Comparison of ENCODE assay signal across 20 cellular contexts in the genomic region with DNA sequence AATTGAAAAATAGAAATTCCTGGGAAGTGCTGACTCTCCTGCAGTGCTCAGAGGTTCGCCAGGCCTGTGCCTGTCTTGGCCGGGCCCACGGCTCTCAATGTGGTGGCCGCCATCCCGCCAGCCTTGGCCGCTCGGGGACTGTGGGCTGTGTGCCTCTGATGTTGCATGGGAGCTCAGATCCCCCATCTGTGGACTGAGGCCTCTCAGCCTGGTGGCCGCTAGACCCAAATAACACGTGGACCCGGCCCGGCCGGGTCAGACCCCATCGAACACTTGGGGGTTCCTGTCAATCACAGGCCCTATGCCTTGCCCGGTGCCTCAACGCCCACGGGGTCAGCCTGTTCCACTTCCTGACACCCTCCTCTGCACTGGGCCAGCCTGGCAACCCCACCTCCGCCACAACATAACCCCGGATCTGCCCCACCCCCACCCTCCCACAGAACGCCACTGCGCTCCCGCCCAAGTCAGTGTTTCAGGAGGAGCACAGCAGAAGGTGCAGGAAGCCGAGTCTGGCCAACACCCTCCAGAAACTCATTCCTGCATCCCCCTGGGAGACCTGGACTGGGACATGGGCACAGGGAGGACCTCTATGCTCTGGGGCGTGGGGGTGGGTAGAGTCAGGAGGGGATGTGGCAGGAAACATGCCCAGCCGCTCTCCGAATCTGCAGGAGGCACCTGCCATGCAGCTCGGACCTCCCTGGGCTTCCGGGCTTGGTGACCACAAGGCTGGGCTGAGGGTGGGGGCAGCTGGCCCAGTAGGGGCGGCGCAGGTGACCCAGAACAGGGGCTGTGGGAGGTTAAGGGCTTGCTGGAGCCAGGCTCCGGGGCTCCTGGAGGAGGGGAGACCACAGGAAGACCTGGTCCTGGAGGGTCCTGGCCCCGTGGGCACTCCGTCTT.
DNase-seq lines count a peak whose midpoint lies in the region; ATAC-seq and TF ChIP-seq lines count a peak whose summit lies in the region.
"Had no signal": no experiment of that assay in that cellular context is flagged by ENCODE, and none has a peak within 500 bp of the region (broad histone marks: within the 10 kb centered on the region; RNA-seq: fewer than 3 reads in every experiment).

No MANE protein-coding gene starts in this region.

- H3K4me1 Mint-ChIP-seq in natural killer cell treated with Interleukin-12 subunit alpha and Interleukin-12 subunit beta and Interleukin-15 and Interleukin-18, amount 100 ng/mL, for 72 hours (ENCODE audit: low read depth in 2 of 2), result peaks cover 2 to 4% of the 10 kb centered on the region in 2 donors
- H3K4me1 Mint-ChIP-seq in natural killer cell, result peaks cover 5 to 7% of the 10 kb centered on the region in 2 donors

- no peaks in the 10 kb centered on the region for H3K79me2 ChIP-seq in parathyroid adenoma

- no peak overlapping the region for H3K4me3 Mint-ChIP-seq in natural killer cell treated with Interleukin-12 subunit alpha and Interleukin-12 subunit beta and Interleukin-15 and Interleukin-18, amount 100 ng/mL, for 72 hours
- H3K4me3 Mint-ChIP-seq in natural killer cell, result no peak overlapping the region

- no peak for ATAC-seq in natural killer cell treated with Interleukin-12 subunit alpha and Interleukin-12 subunit beta and Interleukin-15 and Interleukin-18, amount 100 ng/mL, for 72 hours
- no peak for ATAC-seq in natural killer cell
- ATAC-seq: K562 had no signal

- intact Hi-C loops in natural killer cell (cut with micrococcal nuclease), result no loop called here

- peaks cover 0 to 7% of the 10 kb centered on the region in 2 donors for H3K27me3 Mint-ChIP-seq in natural killer cell treated with Interleukin-12 subunit alpha and Interleukin-12 subunit beta and Interleukin-15 and Interleukin-18, amount 100 ng/mL, for 72 hours
- peaks cover 0 to 2% of the 10 kb centered on the region in 2 donors for H3K27me3 Mint-ChIP-seq in natural killer cell (ENCODE audit: low read depth in 2 of 2)

- H3K9me3 Mint-ChIP-seq in natural killer cell treated with Interleukin-12 subunit alpha and Interleukin-12 subunit beta and Interleukin-15 and Interleukin-18, amount 100 ng/mL, for 72 hours, result no peaks in the 10 kb centered on the region
- no peaks in the 10 kb centered on the region for H3K9me3 Mint-ChIP-seq in natural killer cell

- H3K4me3 ChIP-seq in parathyroid adenoma (ENCODE audit: low read depth, low read length), result no peak overlapping the region
- H3K4me3 ChIP-seq: K562, MG63, Peyer's patch had no signal

- no peaks in the 10 kb centered on the region for H3K36me3 Mint-ChIP-seq in natural killer cell treated with Interleukin-12 subunit alpha and Interleukin-12 subunit beta and Interleukin-15 and Interleukin-18, amount 100 ng/mL, for 72 hours
- H3K36me3 Mint-ChIP-seq in natural killer cell, result no peaks in the 10 kb centered on the region

- no peaks in the 10 kb centered on the region for H3K36me3 ChIP-seq in parathyroid adenoma (ENCODE audit: control insufficient read depth, insufficient read depth, low read length)
- H3K36me3 ChIP-seq: MG63, Peyer's patch had no signal

- H3K4me2 ChIP-seq in parathyroid adenoma (ENCODE audit: low read length), result no peak overlapping the region

- H3K27ac Mint-ChIP-seq in natural killer cell treated with Interleukin-12 subunit alpha and Interleukin-12 subunit beta and Interleukin-15 and Interleukin-18, amount 100 ng/mL, for 72 hours, result no peak overlapping the region
- no peak overlapping the region for H3K27ac Mint-ChIP-seq in natural killer cell

- no peaks in the 10 kb centered on the region for H3K9me3 ChIP-seq in parathyroid adenoma (ENCODE audit: control insufficient read depth, low read length)
- H3K9me3 ChIP-seq: Peyer's patch had no signal

- peaks cover 3% of the 10 kb centered on the region for H3K4me1 ChIP-seq in parathyroid adenoma

- H3K9ac ChIP-seq in parathyroid adenoma, result no peak overlapping the region

- H2AFZ ChIP-seq in parathyroid adenoma, result peak overlapping the region; percentile 28

- peak; percentile 53 for DNase-seq in natural killer cell treated with Interleukin-12 subunit alpha and Interleukin-12 subunit beta and Interleukin-15 and Interleukin-18, amount 100 ng/mL, for 72 hours (ENCODE audit: low spot score)
- DNase-seq in natural killer cell (no peak), DMS 273 treated with DMSO at 0.1 percent for 48 hours (lab: John Stamatoyannopoulos, UW) (no peak), NCI-H2107 treated with DMSO at 0.1 percent for 48 hours (lab: John Stamatoyannopoulos, UW; ENCODE audit: unreplicated experiment) (no peak)
- no peak for DNase-seq in activated CD4-positive, alpha-beta T cell treated with anti-CD3 and anti-CD28 coated beads for 4 hours
- DNase-seq: GDM1, GOT3, HCEC 1CT, NCI-H1048, NCI-H1417 treated with DMSO at 0.1 percent for 48 hours, NCI-H187 treated with DMSO at 0.1 percent for 48 hours, NCI-H2227 treated with DMSO at 0.1 percent for 48 hours, NCI-H524, NCI-H774, Peyer's patch had no signal

- H3K27me3 ChIP-seq in parathyroid adenoma (ENCODE audit: control insufficient read depth, insufficient read depth, low read length), result no peaks in the 10 kb centered on the region
- H3K27me3 ChIP-seq: Peyer's patch had no signal

- TF ChIP-seq CTCF in natural killer cell (IDR thresholded peaks at IDR 0.05) (no peak), VCaP (conservative IDR thresholded peaks at IDR 0.05) (no peak), parathyroid adenoma (IDR thresholded peaks at IDR 0.05) (no peak)

- peak overlapping the region; percentile 73 for H3K27ac ChIP-seq in VCaP
- H3K27ac ChIP-seq in parathyroid adenoma, result no peak overlapping the region
- H3K27ac ChIP-seq: HL-60, Peyer's patch had no signal
